In the genomic region with DNA sequence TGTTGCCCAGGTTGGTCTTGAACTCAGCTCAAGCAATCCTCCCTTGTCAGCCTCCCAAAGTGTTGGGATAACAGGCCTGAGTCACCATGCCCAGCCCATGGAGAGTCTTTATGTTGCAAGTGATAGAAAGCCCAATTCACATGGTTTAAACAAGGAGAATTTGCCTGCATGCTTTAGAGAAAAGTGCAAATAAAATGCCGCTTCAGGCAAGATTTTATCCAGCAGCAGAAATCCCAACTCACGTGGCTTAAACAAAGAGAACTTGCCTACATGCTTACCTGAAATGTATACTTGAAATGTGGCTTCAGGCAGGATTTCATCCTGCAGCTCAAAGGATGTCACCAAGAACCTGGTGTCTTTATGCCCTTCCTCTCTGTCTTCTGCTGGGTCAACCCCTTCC, we compare ENCODE assay signal across 27 cellular contexts. TPM values are rescaled to one million over a fixed set of nuclear protein-coding genes. Genes with fewer than 3 reads are reported as not detected.
"Had no signal": no experiment of that assay in that cellular context is flagged by ENCODE, and none has a peak within 500 bp of the region (broad histone marks: within the 10 kb centered on the region; RNA-seq: fewer than 3 reads in every experiment).

No MANE protein-coding gene starts in this region.

- H3K4me1 ChIP-seq: heart left ventricle, left ventricle myocardium inferior, right lobe of liver, uterus had no signal

- DNase-seq: activated B cell treated with CpG ODN at 0.5 μM for 24 hours; activated CD4-positive, alpha-beta T cell treated with anti-CD3 and anti-CD28 coated beads for 4 hours; activated CD4-positive, alpha-beta T cell treated with anti-CD3 and anti-CD28 coated beads, Interleukin-2, amount 50 U/mL, for 4 hours; activated effector memory CD4-positive, alpha-beta T cell treated with Interleukin-2 at 50 U/mL for 16 hours; activated naive CD4-positive, alpha-beta T cell treated with Interleukin-2 at 50 U/mL for 16 hours; anterior cingulate cortex; dermis blood vessel endothelial cell; effector CD4-positive, alpha-beta T cell; erythroblast; heart left ventricle; hypothalamus; left ventricle myocardium inferior; right lobe of liver; stimulated activated CD4-positive, alpha-beta T cell treated with anti-CD3 and anti-CD28 coated beads, Interleukin-2, amount 100 ng/mL, for 48 hours; stimulated activated naive CD8-positive, alpha-beta T cell treated with anti-CD3 and anti-CD28 coated beads, Interleukin-15, Interleukin-2, amounts not matched to agents 100 U/mL and 50 U/mL, for 24 hours; T-helper 17 cell; T1000; uterus had no signal

- H3K4me1 Mint-ChIP-seq: activated B cell treated with CpG ODN at 0.5 μM for 24 hours had no signal

- H3K4me3 Mint-ChIP-seq: activated B cell treated with CpG ODN at 0.5 μM for 24 hours; activated naive CD8-positive, alpha-beta T cell; nephron; T-helper 17 cell; type B pancreatic cell had no signal

- H3K27me3 ChIP-seq: foreskin keratinocyte, right lobe of liver, uterus had no signal

- H3K36me3 ChIP-seq: heart left ventricle, left ventricle myocardium inferior, neutrophil, right lobe of liver, thoracic aorta, uterus had no signal

- ATAC-seq: foreskin keratinocyte; heart left ventricle; right lobe of liver; stimulated activated naive CD8-positive, alpha-beta T cell treated with anti-CD3 and anti-CD28 coated beads, Interleukin-15, Interleukin-2, amounts not matched to agents 100 U/mL and 50 U/mL, for 24 hours; T-helper 17 cell had no signal

- H3K4me3 ChIP-seq: heart left ventricle, left ventricle myocardium inferior, lung, right lobe of liver, thoracic aorta, uterus had no signal

- H3K9me3 Mint-ChIP-seq: activated B cell treated with CpG ODN at 0.5 μM for 24 hours, type B pancreatic cell had no signal

- H3K27ac Mint-ChIP-seq: activated B cell treated with CpG ODN at 0.5 μM for 24 hours; activated naive CD8-positive, alpha-beta T cell; nephron; progenitor cell of endocrine pancreas; T-helper 17 cell had no signal

- H3K27me3 Mint-ChIP-seq: type B pancreatic cell had no signal

- H3K27ac ChIP-seq: heart left ventricle, left ventricle myocardium inferior, neutrophil, right lobe of liver, thoracic aorta, uterus had no signal

- H3K36me3 Mint-ChIP-seq: type B pancreatic cell had no signal

- H3K9me3 ChIP-seq: heart left ventricle, left ventricle myocardium inferior, neutrophil, right lobe of liver, thoracic aorta, uterus had no signal

RNA-seq across cellular contexts. Expression of a gene that starts 42.9 kb away (rescaled TPM):
- total RNA-seq: activated B cell treated with CpG ODN at 0.5 μM for 24 hours, heart left ventricle, left ventricle myocardium inferior, skeletal muscle tissue, T-helper 17 cell had no signal
